ENCODE assay signal across 8 cellular contexts in the genomic region with DNA sequence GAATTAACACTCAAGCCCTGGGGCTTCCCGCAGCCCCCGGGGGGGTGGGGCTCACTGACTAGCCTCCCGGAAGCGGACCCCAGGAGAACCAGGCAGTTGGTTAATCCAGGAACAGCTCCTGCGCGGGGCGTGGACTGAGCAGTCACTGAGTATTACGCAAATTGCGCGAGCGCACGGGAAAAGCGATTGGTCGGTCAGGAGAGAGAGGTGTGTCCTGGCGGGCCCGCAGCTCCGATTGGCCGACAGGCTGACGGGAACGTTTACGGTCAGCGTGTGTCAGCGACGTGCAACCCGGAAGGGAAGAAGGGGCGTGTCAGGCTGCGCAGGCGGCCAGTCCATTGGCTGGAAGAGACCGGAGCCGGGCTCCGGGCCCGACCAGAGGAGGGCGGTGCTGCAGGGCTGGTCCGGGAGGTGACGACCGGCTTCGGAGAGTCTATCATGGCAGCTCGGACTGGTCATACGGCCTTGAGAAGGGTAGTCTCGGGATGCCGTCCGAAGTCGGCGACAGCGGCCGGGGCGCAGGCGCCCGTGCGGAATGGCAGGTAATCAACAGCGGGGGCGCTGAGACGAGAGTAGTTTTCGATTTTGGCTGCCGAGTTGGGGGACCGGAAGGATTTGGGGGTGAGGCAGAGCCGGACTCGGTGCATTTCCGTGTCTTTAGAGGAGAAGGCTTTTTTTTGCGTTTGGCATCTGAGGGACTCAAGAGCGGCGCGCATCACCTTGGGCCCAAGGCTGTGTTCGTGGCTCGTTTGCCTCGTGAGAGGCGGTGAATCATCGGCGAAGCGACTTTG.
DNase-seq lines count a peak whose midpoint lies in the region; ATAC-seq, FAIRE-seq and TF ChIP-seq lines count a peak whose summit lies in the region.

A gene (plus strand): TSS at position 430 of the 791 bp plus-strand sequence. CDS start 9 bp downstream, at position 439.

- peak within 1 kb of the TSS; percentile 89 for H3K4me2 ChIP-seq in MM.1S (ENCODE audit: low read depth, low read length)

- H2AFZ ChIP-seq in MM.1S (ENCODE audit: low read length) = peak within 1 kb of the TSS; percentile 75

- DNase-seq in HAP-1 (ENCODE audit: low spot score in 2 of 2) (peak; percentile 99), MM.1S (peak; percentile 99), SIG-M5 (lab: John Stamatoyannopoulos, UW) (peak; percentile 98), activated gamma-delta T cell (lab: John Stamatoyannopoulos, UW) (peak; percentile 97), fibroblast of the conjunctiva (ENCODE audit: low read depth) (peak; percentile 100), nephron progenitor cell (peak; percentile 96)
- DNase-seq in stimulated activated naive CD8-positive, alpha-beta T cell treated with anti-CD3 and anti-CD28 coated beads, Interleukin-15, amount 100 ng/mL, for 72 hours = peak; percentile 98 to 99

- H3K9me2 ChIP-seq in MM.1S (replicated peaks; ENCODE audit: insufficient read depth, low read length) = no peaks in the 10 kb centered on the region

- H3K27me3 Mint-ChIP-seq in nephron progenitor cell (ENCODE audit: low read depth, poor library complexity) = no peaks in the 10 kb centered on the region
- no peaks in the 10 kb centered on the region for H3K27me3 Mint-ChIP-seq in stimulated activated naive CD8-positive, alpha-beta T cell treated with anti-CD3 and anti-CD28 coated beads, Interleukin-15, amount 100 ng/mL, for 72 hours

- H3K27me3 ChIP-seq in HAP-1 (ENCODE audit: low read depth) (no peaks in the 10 kb centered on the region), MM.1S (replicated peaks; ENCODE audit: insufficient read depth, low read length) (no peaks in the 10 kb centered on the region)

- H3K9me3 Mint-ChIP-seq in nephron progenitor cell = no peaks in the 10 kb centered on the region
- no peaks in the 10 kb centered on the region for H3K9me3 Mint-ChIP-seq in stimulated activated naive CD8-positive, alpha-beta T cell treated with anti-CD3 and anti-CD28 coated beads, Interleukin-15, amount 100 ng/mL, for 72 hours

- peak within 1 kb of the TSS; percentile 100 for H3K27ac Mint-ChIP-seq in nephron progenitor cell
- peak within 1 kb of the TSS; percentile 100 for H3K27ac Mint-ChIP-seq in stimulated activated naive CD8-positive, alpha-beta T cell treated with anti-CD3 and anti-CD28 coated beads, Interleukin-15, amount 100 ng/mL, for 72 hours

- H3K9me3 ChIP-seq in HAP-1 (no peaks in the 10 kb centered on the region), MM.1S (replicated peaks; ENCODE audit: insufficient read depth, low read length) (no peaks in the 10 kb centered on the region)

- H3K4me3 ChIP-seq in HAP-1 (peak within 1 kb of the TSS; percentile 90), MM.1S (ENCODE audit: low read length) (peak within 1 kb of the TSS; percentile 87)

- peaks cover 25% of the 10 kb centered on the region for H3K4me1 Mint-ChIP-seq in nephron progenitor cell
- peaks cover 38% of the 10 kb centered on the region for H3K4me1 Mint-ChIP-seq in stimulated activated naive CD8-positive, alpha-beta T cell treated with anti-CD3 and anti-CD28 coated beads, Interleukin-15, amount 100 ng/mL, for 72 hours

- H3K4me1 ChIP-seq in HAP-1 = peaks cover 11% of the 10 kb centered on the region
- H3K4me1 ChIP-seq in MM.1S (ENCODE audit: low read length) = peaks cover 11% of the 10 kb centered on the region; the same call in 1 of the 2 replicates

- peaks cover 45% of the 10 kb centered on the region for H3K79me2 ChIP-seq in MM.1S (ENCODE audit: low read length)

- in situ Hi-C loops in HAP-1 (cut with MboI; ENCODE audit: low sequenced_read_pairs) = no loop called here

- H3K4me3 Mint-ChIP-seq in nephron progenitor cell = peak within 1 kb of the TSS; percentile 97
- peak within 1 kb of the TSS; percentile 98 to 99 for H3K4me3 Mint-ChIP-seq in stimulated activated naive CD8-positive, alpha-beta T cell treated with anti-CD3 and anti-CD28 coated beads, Interleukin-15, amount 100 ng/mL, for 72 hours

- peak within 1 kb of the TSS; percentile 87 for H3K27ac ChIP-seq in MM.1S (ENCODE audit: low read length)

- H3K36me3 Mint-ChIP-seq in nephron progenitor cell (ENCODE audit: low read depth) = no peaks in the 10 kb centered on the region

- no peaks in the 10 kb centered on the region for H4K20me1 ChIP-seq in MM.1S (ENCODE audit: insufficient read depth, low read length)

- H3F3A ChIP-seq in MM.1S (ENCODE audit: insufficient read depth, low read length) = 0 out of 2 replicates have a peak, but pooled peaks cover 12% of the 10 kb centered on the region

- peak; percentile 21; the same call in 1 of the 2 replicates for TF ChIP-seq CTCF in MM.1S (IDR thresholded peaks at IDR 0.05; ENCODE audit: low read length)
- no peak for TF ChIP-seq CTCF in nephron progenitor cell (IDR thresholded peaks at IDR 0.05)

- no peaks in the 10 kb centered on the region for H3K36me3 ChIP-seq in HAP-1 (replicated peaks)
- H3K36me3 ChIP-seq in MM.1S (replicated peaks; ENCODE audit: insufficient read depth, low read length) = no peaks in the 10 kb centered on the region

- FAIRE-seq in G401.6 (lab: Jason Lieb, UNC) = peak; percentile 98

- peak within 1 kb of the TSS; percentile 93 for H3K9ac ChIP-seq in MM.1S (ENCODE audit: low read length)

- peak; percentile 93 for ATAC-seq in stimulated activated naive CD8-positive, alpha-beta T cell treated with anti-CD3 and anti-CD28 coated beads, Interleukin-15, amount 100 ng/mL, for 72 hours

Comparison
In these comparisons a context has a peak if more than half of its experiments do, and no peak if none do; other contexts are left out.
1. Peak in every context shown above with its lines: DNase-seq, ATAC-seq, H3K4me3 ChIP-seq and H3K27ac ChIP-seq.